ENCODE assay signal across 8 cellular contexts in genomic region chr11:65489706-65490310, GRCh38. TPM values are rescaled to one million over a fixed set of nuclear protein-coding genes. Genes with fewer than 3 reads are reported as not detected.
DNase-seq lines count a peak whose midpoint lies in the region; ATAC-seq, FAIRE-seq and TF ChIP-seq lines count a peak whose summit lies in the region.

No MANE protein-coding gene starts in this region.

- peaks cover 93% of the 10 kb centered on the region for H3K4me1 ChIP-seq in lower lobe of right lung

- no peaks in the 10 kb centered on the region for H3K9me3 ChIP-seq in lower lobe of right lung

- H3K4me3 ChIP-seq in cardiac fibroblast (replicated peaks in 1 of 2; ENCODE audit: low read depth in 2 of 2, low read length in 2 of 2) (no peak overlapping the region), lower lobe of right lung (no peak overlapping the region)

- no peaks in the 10 kb centered on the region for H3K27me3 ChIP-seq in lower lobe of right lung (ENCODE audit: low read depth)

- DNase-seq in LHCN-M2 (ENCODE audit: low read depth) (peak; percentile 80), cardiac fibroblast (ENCODE audit: low read depth in 2 of 2) (peak; percentile 42 to 71), lower lobe of right lung (no peak), frontal cortex (ENCODE audit: low spot score in 2 of 2) (no peak)

- no peak for FAIRE-seq in frontal cortex (lab: Jason Lieb, UNC)

- no peaks in the 10 kb centered on the region for H3K36me3 ChIP-seq in lower lobe of right lung

- H3K27ac ChIP-seq in lower lobe of right lung (peak overlapping the region; percentile 99), temporal lobe (ENCODE audit: low read depth, low read length) (peak overlapping the region; percentile 100)

- TF ChIP-seq CTCF in cardiac fibroblast (IDR thresholded peaks at IDR 0.05; ENCODE audit: low read depth, low read length): no peak
- TF ChIP-seq CTCF in lower lobe of right lung (IDR thresholded peaks at IDR 0.05): no peak

- intact Hi-C loops in lower lobe of right lung (cut with DNase I): no loop called here

- no peak for ATAC-seq in lower lobe of right lung
- ATAC-seq in HG03460 (IDR thresholded peaks at IDR 0.05; ENCODE audit: unreplicated experiment): no peak
- no peak for ATAC-seq in HG02840 (IDR thresholded peaks at IDR 0.05; ENCODE audit: low FRiP score, unreplicated experiment)
- no peak for ATAC-seq in HG03571 (IDR thresholded peaks at IDR 0.05; ENCODE audit: unreplicated experiment)

RNA-seq across cellular contexts. Expression of gene MALAT1, which starts 9.0 kb away (rescaled TPM):
- 1,575 and 2,461 TPM in 2 replicates for total RNA-seq in LHCN-M2 (2014; rRNA removed)
- polyA plus RNA-seq in LHCN-M2 (2012): 343 TPM
- total RNA-seq in lower lobe of right lung: 11,612 TPM
- 8,183 TPM for total RNA-seq in temporal lobe
- total RNA-seq in frontal cortex: 6,549 TPM

RNA-seq across cellular contexts. Expression of gene SCYL1, which starts 35.1 kb away (rescaled TPM):
- total RNA-seq in LHCN-M2 (2014; rRNA removed) (104 and 113 TPM in 2 replicates), lower lobe of right lung (61.2 TPM), temporal lobe (34.2 TPM), frontal cortex (39.1 TPM)
- polyA plus RNA-seq in LHCN-M2 (2012): 81.2 TPM

Comparison
In these comparisons a context has a peak if more than half of its experiments do, and no peak if none do; other contexts are left out.
1. DNase-seq: peak in LHCN-M2 (single experiment) and cardiac fibroblast (2 of 2); none in lower lobe of right lung (single experiment) and frontal cortex (0 of 2).